Comparison of ENCODE assay signal across 1 cellular context in genomic region chr1:112618721-112619517, GRCh38.
TF ChIP-seq lines count a peak whose summit lies in the region.

ST7L (minus strand) TSS chr1:112619141; CDS start chr1:112619113, 28 bp downstream.

TF ChIP-seq in WTC11, 78 proteins besides CTCF, POLR2A, EP300 and RAD21 (continued from another document):
- TF ChIP-seq ERG (CRISPR knock-in tag; IDR thresholded peaks at IDR 0.05) (no peak), ZNF232 (CRISPR knock-in tag; IDR thresholded peaks at IDR 0.05) (peak; percentile 86), NR1H2 (CRISPR knock-in tag; IDR thresholded peaks at IDR 0.05) (no peak; the same call in 1 of the 2 replicates), EMX1 (CRISPR knock-in tag; IDR thresholded peaks at IDR 0.05) (no peak), ATF2 (CRISPR knock-in tag; IDR thresholded peaks at IDR 0.05; ENCODE audit: borderline replicate concordance, low read depth) (no peak; the same call in 1 of the 2 replicates), SMAD3 (CRISPR knock-in tag; IDR thresholded peaks at IDR 0.05; ENCODE audit: borderline replicate concordance) (no peak), NR3C1 (CRISPR knock-in tag; conservative IDR thresholded peaks at IDR 0.05; ENCODE audit: low read depth) (no peak), JUN (CRISPR knock-in tag; IDR thresholded peaks at IDR 0.05) (0 out of 2 replicates have a peak, but pooled peaks have one; percentile 77), GABPB1 (CRISPR knock-in tag; IDR thresholded peaks at IDR 0.05) (no peak; the same call in 1 of the 2 replicates), ESRRA (CRISPR knock-in tag; IDR thresholded peaks at IDR 0.05; ENCODE audit: borderline replicate concordance) (no peak), RORB (CRISPR knock-in tag; IDR thresholded peaks at IDR 0.05) (no peak), ZNF219 (CRISPR knock-in tag; IDR thresholded peaks at IDR 0.05; ENCODE audit: borderline replicate concordance) (no peak), HMGA2 (CRISPR knock-in tag; IDR thresholded peaks at IDR 0.05) (no peak; the same call in 1 of the 2 replicates), HMGXB4 (CRISPR knock-in tag; IDR thresholded peaks at IDR 0.05) (peak; percentile 61; the same call in 1 of the 2 replicates), TEAD1 (CRISPR knock-in tag; IDR thresholded peaks at IDR 0.05) (0 out of 2 replicates have a peak, but pooled peaks have one; percentile 41), ZBTB21 (CRISPR knock-in tag; IDR thresholded peaks at IDR 0.05; ENCODE audit: borderline replicate concordance) (no peak), OVOL2 (CRISPR knock-in tag; IDR thresholded peaks at IDR 0.05; ENCODE audit: borderline replicate concordance) (no peak), SOX15 (CRISPR knock-in tag; IDR thresholded peaks at IDR 0.05) (no peak), ATF3 (CRISPR knock-in tag; conservative IDR thresholded peaks at IDR 0.05) (no peak), ZNF317 (CRISPR knock-in tag; IDR thresholded peaks at IDR 0.05; ENCODE audit: borderline replicate concordance, low read depth) (no peak), ARID4B (CRISPR knock-in tag; IDR thresholded peaks at IDR 0.05; ENCODE audit: borderline replicate concordance) (peak; percentile 87; the same call in 1 of the 2 replicates), E2F4 (CRISPR knock-in tag; IDR thresholded peaks at IDR 0.05; ENCODE audit: borderline replicate concordance, low read depth) (no peak), ZBTB43 (CRISPR knock-in tag; IDR thresholded peaks at IDR 0.05) (no peak), ZNF423 (CRISPR knock-in tag; IDR thresholded peaks at IDR 0.05) (no peak), MXD4 (CRISPR knock-in tag; IDR thresholded peaks at IDR 0.05; ENCODE audit: borderline replicate concordance) (no peak), ZNF532 (CRISPR knock-in tag; IDR thresholded peaks at IDR 0.05; ENCODE audit: borderline replicate concordance) (no peak)
